Comparison of ENCODE assay signal across 10 cellular contexts in the genomic region with DNA sequence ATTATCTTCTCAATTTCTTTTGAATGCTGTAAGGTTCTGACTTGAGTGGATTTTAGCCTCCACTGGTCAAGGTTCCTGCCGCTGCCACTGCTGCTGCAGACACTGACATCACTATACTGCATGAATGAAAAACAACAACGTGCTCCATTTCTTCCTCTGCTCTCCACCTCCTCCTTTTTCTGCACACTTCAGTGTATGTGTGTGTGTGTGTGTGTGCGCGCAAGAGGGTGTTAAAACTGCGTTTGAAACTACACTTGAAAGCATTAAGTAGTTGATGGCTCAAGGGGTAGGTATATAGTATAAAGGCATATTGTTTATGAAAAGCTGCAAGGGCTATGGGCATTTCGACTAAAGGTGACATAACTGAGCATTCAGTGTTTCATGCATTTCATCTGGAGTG. TPM values are rescaled to one million over a fixed set of nuclear protein-coding genes. Genes with fewer than 3 reads are reported as not detected.
DNase-seq lines count a peak whose midpoint lies in the region; ATAC-seq, FAIRE-seq and TF ChIP-seq lines count a peak whose summit lies in the region.
"Had no signal": no experiment of that assay in that cellular context is flagged by ENCODE, and none has a peak within 500 bp of the region (broad histone marks: within the 10 kb centered on the region; RNA-seq: fewer than 3 reads in every experiment).

No MANE protein-coding gene starts in this region.

- no peak for FAIRE-seq in small intestine (lab: Jason Lieb, UNC)

- no peak for TF ChIP-seq RAD21 in SK-N-SH (IDR thresholded peaks at IDR 0.05; ENCODE audit: low read length)

- TF ChIP-seq CTCF in SK-N-SH (IDR thresholded peaks at IDR 0.05) (no peak), OCI-LY1 (IDR thresholded peaks at IDR 0.05; ENCODE audit: low read length) (no peak), mucosa of descending colon (IDR thresholded peaks at IDR 0.05) (no peak)

- H3K4me1 ChIP-seq in SK-N-SH (ENCODE audit: control insufficient read depth in 1 of 2, insufficient read depth in 2 of 2, low read depth in 1 of 2, low read length in 1 of 2) (peaks cover 8 to 26% of the 10 kb centered on the region in 2 experiments; a peak in 3 of 4 replicates), OCI-LY1 (ENCODE audit: insufficient read depth, low read length, severe bottlenecking) (peaks cover 56% of the 10 kb centered on the region), iPS-15b (ENCODE audit: control insufficient read depth, insufficient read depth, low read length) (peaks cover 13% of the 10 kb centered on the region), thymus (ENCODE audit: control insufficient read depth, insufficient read depth, low read length) (peaks cover 11% of the 10 kb centered on the region), small intestine (ENCODE audit: control insufficient read depth in 2 of 2, insufficient read depth in 1 of 2, low read depth in 1 of 2, low read length in 1 of 2) (no peaks in the 10 kb centered on the region), mucosa of descending colon (ENCODE audit: low read depth) (no peaks in the 10 kb centered on the region)

- H3K36me3 ChIP-seq in SK-N-SH (replicated peaks in 1 of 2; ENCODE audit: control insufficient read depth in 1 of 2, insufficient read depth in 2 of 2, low read length in 1 of 2) (peaks cover 0 to 5% of the 10 kb centered on the region in 2 experiments), OCI-LY1 (ENCODE audit: insufficient read depth, low read length) (peaks cover 8% of the 10 kb centered on the region; the same call in 1 of the 2 replicates), iPS-15b (ENCODE audit: control insufficient read depth, insufficient read depth, low read length) (no peaks in the 10 kb centered on the region), thymus (ENCODE audit: control insufficient read depth, insufficient read depth) (no peaks in the 10 kb centered on the region), small intestine (ENCODE audit: control insufficient read depth in 2 of 2, insufficient read depth in 2 of 2, low read length in 2 of 2) (no peaks in the 10 kb centered on the region), mucosa of descending colon (ENCODE audit: low read depth) (no peaks in the 10 kb centered on the region)

- H2AFZ ChIP-seq in SK-N-SH (ENCODE audit: low read depth) (peak overlapping the region; percentile 66), OCI-LY1 (ENCODE audit: low read length) (no peak overlapping the region)

- H4K20me1 ChIP-seq in SK-N-SH (ENCODE audit: insufficient read depth) = no peaks in the 10 kb centered on the region
- H4K20me1 ChIP-seq in OCI-LY1 (ENCODE audit: insufficient read depth, low read length) = no peaks in the 10 kb centered on the region

- intact Hi-C loops in mucosa of descending colon (cut with DNase I, micrococcal nuclease) = no loop called here

- DNase-seq in SK-N-SH (peak; percentile 22), small intestine (no peak), mucosa of descending colon (no peak)
- DNase-seq: COR-L47 had no signal

- H3K4me2 ChIP-seq in SK-N-SH (peak overlapping the region; percentile 80), OCI-LY1 (ENCODE audit: low read length) (peak overlapping the region; percentile 93)

- H3K27ac ChIP-seq in SK-N-SH (ENCODE audit: low read depth in 2 of 2, low read length in 1 of 2) (peak overlapping the region; percentile 3 to 99; a peak in 2 of 4 replicates), OCI-LY1 (ENCODE audit: low read depth, low read length, poor library complexity, severe bottlenecking) (peak overlapping the region; percentile 95), thymus (ENCODE audit: low read depth) (no peak overlapping the region), small intestine (ENCODE audit: low read depth in 1 of 2, low read length in 1 of 2) (no peak overlapping the region)
- H3K27ac ChIP-seq: epithelial cell of prostate had no signal

- POLR2A ChIA-PET in SK-N-SH (lab: Yijun Ruan, JAX) = interaction anchor here (0.6 to 2.4 kb wide), 4 partner anchors 151 to 324 kb away, joined by 4 to 8 read pairs (median 4); no protein-coding TSS in a partner anchor

- H3K9me2 ChIP-seq in SK-N-SH (no peaks in the 10 kb centered on the region), OCI-LY1 (ENCODE audit: low read depth, low read length) (no peaks in the 10 kb centered on the region)

- ATAC-seq in SK-N-SH treated with all-trans-retinoic acid at 6 μM for 48 hours (no peak), HG02938 (IDR thresholded peaks at IDR 0.05; ENCODE audit: unreplicated experiment) (no peak), mucosa of descending colon (no peak)

- H3K9ac ChIP-seq in SK-N-SH = peak overlapping the region; percentile 72; the same call in 1 of the 2 replicates
- H3K9ac ChIP-seq in OCI-LY1 (ENCODE audit: low read length) = peak overlapping the region; percentile 81
- no peak overlapping the region for H3K9ac ChIP-seq in iPS-15b (ENCODE audit: low read depth, low read length)

- H3K4me3 ChIP-seq in SK-N-SH (ENCODE audit: low read depth in 2 of 2, low read length in 1 of 2) (peak overlapping the region; percentile 82 to 100), OCI-LY1 (ENCODE audit: low read depth, low read length, poor library complexity, severe bottlenecking) (peak overlapping the region; percentile 95), iPS-15b (ENCODE audit: low read depth, low read length) (peak overlapping the region; percentile 14), thymus (ENCODE audit: low read length) (peak overlapping the region; percentile 68), small intestine (ENCODE audit: low read depth in 1 of 2, low read length in 2 of 2) (peak overlapping the region in 1 of 2 donors; percentile 9), mucosa of descending colon (no peak overlapping the region)

- H3K9me3 ChIP-seq in SK-N-SH (no peaks in the 10 kb centered on the region), OCI-LY1 (ENCODE audit: low read length) (no peaks in the 10 kb centered on the region), iPS-15b (ENCODE audit: control insufficient read depth, insufficient read depth, low read length) (no peaks in the 10 kb centered on the region), thymus (ENCODE audit: control insufficient read depth) (no peaks in the 10 kb centered on the region), small intestine (ENCODE audit: control insufficient read depth, low read depth) (no peaks in the 10 kb centered on the region), mucosa of descending colon (no peaks in the 10 kb centered on the region)

- H3F3A ChIP-seq in SK-N-SH (replicated peaks; ENCODE audit: insufficient read depth) (peaks cover 3% of the 10 kb centered on the region), OCI-LY1 (ENCODE audit: insufficient read depth, low read length) (no peaks in the 10 kb centered on the region)

- 10% methylated on average over 6 of the region's 6 CpGs for WGBS in SK-N-SH (ENCODE audit: low lambda C conversion rate)
- WGBS in thymus = 75% methylated on average over 6 of the region's 6 CpGs
- WGBS in small intestine, 3 donors = 57 to 63% (median 62%) methylated on average over 6 of the region's 6 CpGs

- H3K27me3 ChIP-seq in SK-N-SH (ENCODE audit: insufficient read depth) = no peaks in the 10 kb centered on the region
- H3K27me3 ChIP-seq in OCI-LY1 (ENCODE audit: insufficient read depth, low read length) = no peaks in the 10 kb centered on the region
- H3K27me3 ChIP-seq in iPS-15b (ENCODE audit: control insufficient read depth, insufficient read depth, low read length) = no peaks in the 10 kb centered on the region
- no peaks in the 10 kb centered on the region for H3K27me3 ChIP-seq in thymus (ENCODE audit: control insufficient read depth, insufficient read depth)
- H3K27me3 ChIP-seq in small intestine (ENCODE audit: control insufficient read depth in 2 of 2, insufficient read depth in 2 of 2, low read length in 2 of 2) = no peaks in the 10 kb centered on the region

- TF ChIP-seq EP300 in SK-N-SH (IDR thresholded peaks at IDR 0.05; ENCODE audit: borderline replicate concordance in 1 of 2, low read depth in 1 of 2, low read length in 1 of 2) = no peak

- peaks cover 49% of the 10 kb centered on the region for H3K79me2 ChIP-seq in SK-N-SH (ENCODE audit: insufficient read depth)
- peaks cover 75% of the 10 kb centered on the region for H3K79me2 ChIP-seq in OCI-LY1 (ENCODE audit: insufficient read depth, low read length)

- CTCF ChIA-PET in SK-N-SH (lab: Yijun Ruan, JAX) = interaction anchor here (0.5 to 1.9 kb wide), 4 partner anchors 203 to 381 kb away, joined by 3 to 4 read pairs (median 3); no protein-coding TSS in a partner anchor

TF ChIP-seq in SK-N-SH, 30 proteins besides CTCF, POLR2A, EP300 and RAD21:
- TF ChIP-seq, protein P1, sequence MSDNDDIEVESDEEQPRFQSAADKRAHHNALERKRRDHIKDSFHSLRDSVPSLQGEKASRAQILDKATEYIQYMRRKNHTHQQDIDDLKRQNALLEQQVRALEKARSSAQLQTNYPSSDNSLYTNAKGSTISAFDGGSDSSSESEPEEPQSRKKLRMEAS (IDR thresholded peaks at IDR 0.05; ENCODE audit: low read depth) = peak; percentile 11; the same call in 1 of the 2 replicates
- TF ChIP-seq CHD2 (IDR thresholded peaks at IDR 0.05; ENCODE audit: low read length, partially characterized antibody) (no peak), MXI1 (IDR thresholded peaks at IDR 0.05; ENCODE audit: low read depth, low read length) (peak; percentile 95), TAF1 (IDR thresholded peaks at IDR 0.05; ENCODE audit: borderline replicate concordance, low read depth, low read length) (peak; percentile 39; the same call in 1 of the 2 replicates)

TF ChIP-seq in SK-N-SH treated with all-trans-retinoic acid at 6 μM for 48 hours, 23 proteins besides CTCF, POLR2A, EP300 and RAD21 (continues in another document):
- TF ChIP-seq ARNTL (CRISPR knock-in tag; IDR thresholded peaks at IDR 0.05; ENCODE audit: borderline replicate concordance, low read depth) (no peak), ZC3H10 (CRISPR knock-in tag; IDR thresholded peaks at IDR 0.05) (no peak), ESRRG (CRISPR knock-in tag; IDR thresholded peaks at IDR 0.05) (no peak), SNAI2 (CRISPR knock-in tag; IDR thresholded peaks at IDR 0.05) (no peak), PPARA (CRISPR knock-in tag; IDR thresholded peaks at IDR 0.05; ENCODE audit: borderline replicate concordance) (no peak)

RNA-seq across cellular contexts. Expression of a gene that starts 3.5 kb away (rescaled TPM):
- 5.5 and 7.5 TPM in 2 replicates for polyA plus RNA-seq in SK-N-SH (2012; rRNA removed)
- polyA plus RNA-seq in SK-N-SH (2012; cell fraction: cytosol; rRNA removed) = 7.4 and 10.7 TPM in 2 replicates
- polyA plus RNA-seq in SK-N-SH (2012; cell fraction: nucleus; rRNA removed) = 8.0 and 10.1 TPM in 2 replicates
- polyA plus RNA-seq in thymus = 29.0 TPM
- 1 to 10 TPM; 2.7 to 6.2 (median 3.8) TPM for polyA plus RNA-seq in small intestine
- 10 to 100 TPM in 2 of 3 donors, 1 to 10 TPM in 1; 9.2 to 14.0 (median 12.3) TPM for total RNA-seq in mucosa of descending colon

Comparison
In these comparisons a context has a peak if more than half of its experiments do, and no peak if none do; other contexts are left out.
1. H3K27ac ChIP-seq: peak in SK-N-SH (2 of 2) and OCI-LY1 (single experiment); none in thymus (single experiment) and small intestine (0 of 2).